In the genomic region with DNA sequence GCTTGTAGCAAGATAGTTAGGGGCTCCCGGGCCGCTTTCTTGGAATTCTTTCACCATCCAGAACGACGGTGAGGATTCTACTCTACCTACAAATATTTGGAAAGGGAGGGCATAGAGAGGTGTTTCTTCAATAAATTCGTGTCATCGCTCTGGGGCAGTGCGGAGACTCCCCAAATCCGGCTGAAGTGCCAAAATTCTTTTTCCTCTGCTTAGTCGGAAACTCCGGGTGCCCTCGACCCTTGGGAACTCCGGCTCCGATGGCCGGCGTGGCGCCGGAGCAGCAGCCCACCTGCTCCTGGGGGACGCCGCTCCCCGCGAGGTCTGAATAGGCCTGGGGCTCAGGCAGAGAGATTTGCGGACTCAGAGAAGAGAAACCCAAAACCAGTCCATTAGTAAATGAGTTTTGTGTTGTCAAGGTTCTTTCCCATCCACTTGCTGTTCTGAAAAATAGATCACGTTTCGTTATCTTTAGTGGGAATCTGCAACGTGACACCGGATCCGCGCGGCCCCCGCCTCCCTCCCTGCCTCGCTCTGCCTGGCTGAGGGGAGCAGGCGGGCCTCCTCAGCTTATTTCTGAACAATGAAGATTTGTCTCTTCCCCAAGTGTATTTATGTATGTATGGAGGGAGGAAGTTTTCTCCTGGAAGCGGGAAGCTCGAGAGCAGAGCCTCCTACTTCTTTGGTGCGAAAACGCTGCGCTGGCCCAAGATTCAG, we compare ENCODE assay signal across 11 cellular contexts. TPM values are rescaled to one million over a fixed set of nuclear protein-coding genes. Genes with fewer than 3 reads are reported as not detected.
DNase-seq lines count a peak whose midpoint lies in the region; ATAC-seq lines count a peak whose summit lies in the region.
"Had no signal": no experiment of that assay in that cellular context is flagged by ENCODE, and none has a peak within 500 bp of the region (broad histone marks: within the 10 kb centered on the region; RNA-seq: fewer than 3 reads in every experiment).

No MANE protein-coding gene starts in this region.

- H3K4me3 Mint-ChIP-seq in activated naive CD4-positive, alpha-beta T cell treated with anti-CD3 and anti-CD28 coated beads, Interleukin-2, amount 50 U/mL, for 24 hours, result peak overlapping the region; percentile 19
- peak overlapping the region; percentile 38 for H3K4me3 Mint-ChIP-seq in stimulated activated effector memory CD8-positive, alpha-beta T cell treated with anti-CD3 and anti-CD28 coated beads, Interleukin-12 subunit alpha, Interleukin-12 subunit beta, amount 100 ng/mL, for 72 hours

- H3K9me3 Mint-ChIP-seq in activated naive CD4-positive, alpha-beta T cell treated with anti-CD3 and anti-CD28 coated beads, Interleukin-2, amount 50 U/mL, for 24 hours, result no peaks in the 10 kb centered on the region
- H3K9me3 Mint-ChIP-seq in stimulated activated effector memory CD8-positive, alpha-beta T cell treated with anti-CD3 and anti-CD28 coated beads, Interleukin-12 subunit alpha, Interleukin-12 subunit beta, amount 100 ng/mL, for 72 hours, result no peaks in the 10 kb centered on the region

- ATAC-seq in stimulated activated effector memory CD8-positive, alpha-beta T cell treated with anti-CD3 and anti-CD28 coated beads, Interleukin-12 subunit alpha, Interleukin-12 subunit beta, amount 100 ng/mL, for 72 hours, result no peak
- ATAC-seq in aorta (ENCODE audit: low FRiP score), result no peak

- H3K4me1 ChIP-seq in aorta (ENCODE audit: control insufficient read depth in 1 of 2, insufficient read depth in 2 of 2, low read length in 2 of 2), result no peaks in the 10 kb centered on the region

- no peaks in the 10 kb centered on the region for H3K36me3 ChIP-seq in aorta (ENCODE audit: control insufficient read depth in 1 of 2, insufficient read depth in 2 of 2, low read length in 1 of 2)

- DNase-seq in activated naive CD4-positive, alpha-beta T cell (lab: John Stamatoyannopoulos, UW), result no peak
- DNase-seq in NCI-H510A (lab: John Stamatoyannopoulos, UW) (peak; percentile 31), fibroblast of peridontal ligament (ENCODE audit: extremely low read depth) (peak; percentile 63), aorta (no peak), NOMO-1 (lab: John Stamatoyannopoulos, UW; ENCODE audit: unreplicated experiment in 2 of 2) (no peak), HuH-7.5 (ENCODE audit: low spot score) (no peak)
- DNase-seq in stimulated activated effector memory CD8-positive, alpha-beta T cell treated with anti-CD3 and anti-CD28 coated beads, Interleukin-12 subunit alpha, Interleukin-12 subunit beta, amount 100 ng/mL, for 72 hours (ENCODE audit: low spot score in 2 of 2), result no peak
- DNase-seq: cortex of kidney, NCI-H1694 had no signal

- peaks cover 61% of the 10 kb centered on the region for H3K4me1 Mint-ChIP-seq in activated naive CD4-positive, alpha-beta T cell treated with anti-CD3 and anti-CD28 coated beads, Interleukin-2, amount 50 U/mL, for 24 hours
- peaks cover 59% of the 10 kb centered on the region for H3K4me1 Mint-ChIP-seq in stimulated activated effector memory CD8-positive, alpha-beta T cell treated with anti-CD3 and anti-CD28 coated beads, Interleukin-12 subunit alpha, Interleukin-12 subunit beta, amount 100 ng/mL, for 72 hours

- intact Hi-C loops in aorta (cut with DNase I), result no loop called here

- peaks cover 1% of the 10 kb centered on the region for H3K9me3 ChIP-seq in aorta (ENCODE audit: control insufficient read depth, low read length)

- 11 to 13% methylated on average over 37 of the region's 37 CpGs for WGBS in aorta, 2 donors

- peaks cover 0 to 1% of the 10 kb centered on the region in 2 donors for H3K27me3 ChIP-seq in aorta (ENCODE audit: control insufficient read depth in 1 of 2, insufficient read depth in 2 of 2, low read length in 1 of 2)

- H3K27me3 Mint-ChIP-seq in activated naive CD4-positive, alpha-beta T cell treated with anti-CD3 and anti-CD28 coated beads, Interleukin-2, amount 50 U/mL, for 24 hours, result peaks cover 70% of the 10 kb centered on the region

- no peak overlapping the region for H3K27ac Mint-ChIP-seq in activated naive CD4-positive, alpha-beta T cell treated with anti-CD3 and anti-CD28 coated beads, Interleukin-2, amount 50 U/mL, for 24 hours
- no peak overlapping the region for H3K27ac Mint-ChIP-seq in stimulated activated effector memory CD8-positive, alpha-beta T cell treated with anti-CD3 and anti-CD28 coated beads, Interleukin-12 subunit alpha, Interleukin-12 subunit beta, amount 100 ng/mL, for 72 hours

- H3K36me3 Mint-ChIP-seq in activated naive CD4-positive, alpha-beta T cell treated with anti-CD3 and anti-CD28 coated beads, Interleukin-2, amount 50 U/mL, for 24 hours, result no peaks in the 10 kb centered on the region
- no peaks in the 10 kb centered on the region for H3K36me3 Mint-ChIP-seq in stimulated activated effector memory CD8-positive, alpha-beta T cell treated with anti-CD3 and anti-CD28 coated beads, Interleukin-12 subunit alpha, Interleukin-12 subunit beta, amount 100 ng/mL, for 72 hours

- H3K4me3 ChIP-seq in aorta (ENCODE audit: low read length in 2 of 2), result no peak overlapping the region

- no peak overlapping the region for H3K27ac ChIP-seq in aorta (ENCODE audit: low read depth in 1 of 2, low read length in 2 of 2)
- H3K27ac ChIP-seq: C4-2B had no signal

RNA-seq across cellular contexts. Expression of a gene that starts 3.6 kb away (rescaled TPM):
- 10 to 100 TPM in 1 of 2 donors, 1 to 10 TPM in 1; 2.2 to 10.6 TPM for total RNA-seq in aorta
- 1 to 10 TPM in 1 of 2 donors, under 1 TPM in 1; 0.10 to 1.5 TPM for polyA plus RNA-seq in aorta

Comparison
In these comparisons a context has a peak if more than half of its experiments do, and no peak if none do; other contexts are left out.
1. DNase-seq: peak in NCI-H510A (single experiment) and fibroblast of peridontal ligament (single experiment); none in activated naive CD4-positive, alpha-beta T cell (0 of 4), stimulated activated effector memory CD8-positive, alpha-beta T cell treated with anti-CD3 and anti-CD28 coated beads, Interleukin-12 subunit alpha, Interleukin-12 subunit beta, amount 100 ng/mL, for 72 hours (0 of 2), aorta (0 of 2), NOMO-1 (0 of 2) and HuH-7.5 (single experiment).